In the genomic region with DNA sequence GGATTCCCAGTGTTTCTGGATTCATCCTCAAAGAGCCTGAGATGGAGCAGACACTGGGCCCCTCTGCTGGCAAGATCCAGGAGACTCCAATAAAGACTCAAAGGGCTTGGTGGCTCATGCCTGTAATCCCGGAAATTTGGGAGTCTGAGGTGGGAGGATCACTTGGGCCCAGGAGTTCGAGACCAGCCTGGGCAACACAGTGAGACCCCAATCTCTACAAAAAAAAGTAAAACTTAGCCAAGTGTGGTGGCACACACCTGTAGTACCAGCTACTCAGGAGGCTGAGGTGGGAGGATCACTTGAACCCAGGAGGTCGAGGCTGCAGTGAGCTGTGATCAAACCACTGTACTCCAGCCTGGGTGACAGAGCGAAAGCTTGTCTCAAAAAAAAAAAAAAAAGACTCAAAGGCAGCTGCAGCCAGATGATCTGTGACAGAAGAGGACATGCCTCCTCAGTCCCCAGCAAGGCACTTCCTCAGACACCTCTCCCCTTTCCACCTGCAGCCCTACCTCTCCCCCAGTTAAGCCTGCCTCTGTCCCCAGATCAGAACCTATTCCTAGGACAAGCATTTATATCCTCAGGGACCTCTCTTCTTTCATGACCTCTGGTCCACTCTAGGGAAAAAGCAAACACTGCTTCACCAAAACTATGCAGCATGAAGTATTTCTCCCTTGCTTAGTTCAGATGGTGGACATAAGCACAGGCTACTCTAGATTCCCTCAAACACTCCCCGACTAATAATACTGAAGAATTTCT, we compare ENCODE assay signal across 1 cellular context.
TF ChIP-seq lines count a peak whose summit lies in the region.

No MANE protein-coding gene starts in this region.

TF ChIP-seq in HepG2, 621 proteins besides CTCF, POLR2A, EP300 and RAD21 (continued from another document and continues in another):
- no peak for TF ChIP-seq EZH2 (conservative IDR thresholded peaks at IDR 0.05; ENCODE audit: low read depth, low read length)
- TF ChIP-seq, protein P1, sequence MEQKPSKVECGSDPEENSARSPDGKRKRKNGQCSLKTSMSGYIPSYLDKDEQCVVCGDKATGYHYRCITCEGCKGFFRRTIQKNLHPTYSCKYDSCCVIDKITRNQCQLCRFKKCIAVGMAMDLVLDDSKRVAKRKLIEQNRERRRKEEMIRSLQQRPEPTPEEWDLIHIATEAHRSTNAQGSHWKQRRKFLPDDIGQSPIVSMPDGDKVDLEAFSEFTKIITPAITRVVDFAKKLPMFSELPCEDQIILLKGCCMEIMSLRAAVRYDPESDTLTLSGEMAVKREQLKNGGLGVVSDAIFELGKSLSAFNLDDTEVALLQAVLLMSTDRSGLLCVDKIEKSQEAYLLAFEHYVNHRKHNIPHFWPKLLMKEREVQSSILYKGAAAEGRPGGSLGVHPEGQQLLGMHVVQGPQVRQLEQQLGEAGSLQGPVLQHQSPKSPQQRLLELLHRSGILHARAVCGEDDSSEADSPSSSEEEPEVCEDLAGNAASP (CRISPR knock-in tag; IDR thresholded peaks at IDR 0.05; ENCODE audit: borderline replicate concordance) = 0 out of 2 replicates have a peak, but pooled peaks have one; percentile 25
- TF ChIP-seq, protein P2, sequence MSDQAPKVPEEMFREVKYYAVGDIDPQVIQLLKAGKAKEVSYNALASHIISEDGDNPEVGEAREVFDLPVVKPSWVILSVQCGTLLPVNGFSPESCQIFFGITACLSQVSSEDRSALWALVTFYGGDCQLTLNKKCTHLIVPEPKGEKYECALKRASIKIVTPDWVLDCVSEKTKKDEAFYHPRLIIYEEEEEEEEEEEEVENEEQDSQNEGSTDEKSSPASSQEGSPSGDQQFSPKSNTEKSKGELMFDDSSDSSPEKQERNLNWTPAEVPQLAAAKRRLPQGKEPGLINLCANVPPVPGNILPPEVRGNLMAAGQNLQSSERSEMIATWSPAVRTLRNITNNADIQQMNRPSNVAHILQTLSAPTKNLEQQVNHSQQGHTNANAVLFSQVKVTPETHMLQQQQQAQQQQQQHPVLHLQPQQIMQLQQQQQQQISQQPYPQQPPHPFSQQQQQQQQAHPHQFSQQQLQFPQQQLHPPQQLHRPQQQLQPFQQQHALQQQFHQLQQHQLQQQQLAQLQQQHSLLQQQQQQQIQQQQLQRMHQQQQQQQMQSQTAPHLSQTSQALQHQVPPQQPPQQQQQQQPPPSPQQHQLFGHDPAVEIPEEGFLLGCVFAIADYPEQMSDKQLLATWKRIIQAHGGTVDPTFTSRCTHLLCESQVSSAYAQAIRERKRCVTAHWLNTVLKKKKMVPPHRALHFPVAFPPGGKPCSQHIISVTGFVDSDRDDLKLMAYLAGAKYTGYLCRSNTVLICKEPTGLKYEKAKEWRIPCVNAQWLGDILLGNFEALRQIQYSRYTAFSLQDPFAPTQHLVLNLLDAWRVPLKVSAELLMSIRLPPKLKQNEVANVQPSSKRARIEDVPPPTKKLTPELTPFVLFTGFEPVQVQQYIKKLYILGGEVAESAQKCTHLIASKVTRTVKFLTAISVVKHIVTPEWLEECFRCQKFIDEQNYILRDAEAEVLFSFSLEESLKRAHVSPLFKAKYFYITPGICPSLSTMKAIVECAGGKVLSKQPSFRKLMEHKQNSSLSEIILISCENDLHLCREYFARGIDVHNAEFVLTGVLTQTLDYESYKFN (CRISPR knock-in tag; conservative IDR thresholded peaks at IDR 0.05) = peak; percentile 46; the same call in 1 of the 2 replicates
- no peak for TF ChIP-seq ZNF747 (CRISPR knock-in tag; IDR thresholded peaks at IDR 0.05; ENCODE audit: borderline replicate concordance)
- TF ChIP-seq CEBPB (IDR thresholded peaks at IDR 0.05; ENCODE audit: borderline replicate concordance, low read depth, low read length) = no peak
- TF ChIP-seq MEF2D (CRISPR knock-in tag; IDR thresholded peaks at IDR 0.05) = no peak
- TF ChIP-seq, protein P3, sequence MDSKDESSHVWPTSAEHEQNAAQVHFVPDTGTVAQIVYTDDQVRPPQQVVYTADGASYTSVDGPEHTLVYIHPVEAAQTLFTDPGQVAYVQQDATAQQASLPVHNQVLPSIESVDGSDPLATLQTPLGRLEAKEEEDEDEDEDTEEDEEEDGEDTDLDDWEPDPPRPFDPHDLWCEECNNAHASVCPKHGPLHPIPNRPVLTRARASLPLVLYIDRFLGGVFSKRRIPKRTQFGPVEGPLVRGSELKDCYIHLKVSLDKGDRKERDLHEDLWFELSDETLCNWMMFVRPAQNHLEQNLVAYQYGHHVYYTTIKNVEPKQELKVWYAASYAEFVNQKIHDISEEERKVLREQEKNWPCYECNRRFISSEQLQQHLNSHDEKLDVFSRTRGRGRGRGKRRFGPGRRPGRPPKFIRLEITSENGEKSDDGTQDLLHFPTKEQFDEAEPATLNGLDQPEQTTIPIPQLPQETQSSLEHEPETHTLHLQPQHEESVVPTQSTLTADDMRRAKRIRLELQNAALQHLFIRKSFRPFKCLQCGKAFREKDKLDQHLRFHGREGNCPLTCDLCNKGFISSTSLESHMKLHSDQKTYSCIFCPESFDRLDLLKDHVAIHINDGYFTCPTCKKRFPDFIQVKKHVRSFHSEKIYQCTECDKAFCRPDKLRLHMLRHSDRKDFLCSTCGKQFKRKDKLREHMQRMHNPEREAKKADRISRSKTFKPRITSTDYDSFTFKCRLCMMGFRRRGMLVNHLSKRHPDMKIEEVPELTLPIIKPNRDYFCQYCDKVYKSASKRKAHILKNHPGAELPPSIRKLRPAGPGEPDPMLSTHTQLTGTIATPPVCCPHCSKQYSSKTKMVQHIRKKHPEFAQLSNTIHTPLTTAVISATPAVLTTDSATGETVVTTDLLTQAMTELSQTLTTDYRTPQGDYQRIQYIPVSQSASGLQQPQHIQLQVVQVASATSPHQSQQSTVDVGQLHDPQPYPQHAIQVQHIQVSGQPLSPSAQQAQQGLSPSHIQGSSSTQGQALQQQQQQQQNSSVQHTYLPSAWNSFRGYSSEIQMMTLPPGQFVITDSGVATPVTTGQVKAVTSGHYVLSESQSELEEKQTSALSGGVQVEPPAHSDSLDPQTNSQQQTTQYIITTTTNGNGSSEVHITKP (CRISPR knock-in tag; IDR thresholded peaks at IDR 0.05; ENCODE audit: low read depth) = no peak
- TF ChIP-seq NR2F1 (CRISPR knock-in tag; IDR thresholded peaks at IDR 0.05) = 0 out of 4 replicates have a peak, but pooled peaks have one; percentile 33 to 37
- peak; percentile 23; the same call in 1 of the 2 replicates for TF ChIP-seq HNF4A (CRISPR knock-in tag; IDR thresholded peaks at IDR 0.05)
- peak; percentile 41 for TF ChIP-seq TEAD3 (CRISPR knock-in tag; optimal IDR thresholded peaks at IDR 0.05; ENCODE audit: borderline replicate concordance)
- TF ChIP-seq RAD51 (IDR thresholded peaks at IDR 0.05; ENCODE audit: borderline replicate concordance) = no peak
- TF ChIP-seq, protein P4, sequence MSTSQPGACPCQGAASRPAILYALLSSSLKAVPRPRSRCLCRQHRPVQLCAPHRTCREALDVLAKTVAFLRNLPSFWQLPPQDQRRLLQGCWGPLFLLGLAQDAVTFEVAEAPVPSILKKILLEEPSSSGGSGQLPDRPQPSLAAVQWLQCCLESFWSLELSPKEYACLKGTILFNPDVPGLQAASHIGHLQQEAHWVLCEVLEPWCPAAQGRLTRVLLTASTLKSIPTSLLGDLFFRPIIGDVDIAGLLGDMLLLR (CRISPR knock-in tag; IDR thresholded peaks at IDR 0.05) = no peak
- TF ChIP-seq ZNF619 (CRISPR knock-in tag; IDR thresholded peaks at IDR 0.05) = no peak
- TF ChIP-seq, protein P5, sequence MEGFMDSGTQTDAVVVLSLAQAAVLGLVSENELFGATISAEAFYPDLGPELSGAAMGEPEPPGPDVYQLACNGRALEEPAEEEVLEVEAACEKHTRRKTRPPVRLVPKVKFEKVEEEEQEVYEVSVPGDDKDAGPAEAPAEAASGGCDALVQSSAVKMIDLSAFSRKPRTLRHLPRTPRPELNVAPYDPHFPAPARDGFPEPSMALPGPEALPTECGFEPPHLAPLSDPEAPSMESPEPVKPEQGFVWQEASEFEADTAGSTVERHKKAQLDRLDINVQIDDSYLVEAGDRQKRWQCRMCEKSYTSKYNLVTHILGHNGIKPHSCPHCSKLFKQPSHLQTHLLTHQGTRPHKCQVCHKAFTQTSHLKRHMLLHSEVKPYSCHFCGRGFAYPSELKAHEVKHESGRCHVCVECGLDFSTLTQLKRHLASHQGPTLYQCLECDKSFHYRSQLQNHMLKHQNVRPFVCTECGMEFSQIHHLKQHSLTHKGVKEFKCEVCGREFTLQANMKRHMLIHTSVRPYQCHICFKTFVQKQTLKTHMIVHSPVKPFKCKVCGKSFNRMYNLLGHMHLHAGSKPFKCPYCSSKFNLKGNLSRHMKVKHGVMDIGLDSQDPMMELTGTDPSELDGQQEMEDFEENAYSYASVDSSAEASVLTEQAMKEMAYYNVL (CRISPR knock-in tag; IDR thresholded peaks at IDR 0.05; ENCODE audit: borderline replicate concordance) = no peak
- TF ChIP-seq FOXA3 (CRISPR knock-in tag; IDR thresholded peaks at IDR 0.05) = 0 out of 2 replicates have a peak, but pooled peaks have one; percentile 30
- no peak for TF ChIP-seq ZNF451 (CRISPR knock-in tag; IDR thresholded peaks at IDR 0.05)
- 0 out of 2 replicates have a peak, but pooled peaks have one; percentile 26 for TF ChIP-seq TARDBP (CRISPR knock-in tag; IDR thresholded peaks at IDR 0.05)
- TF ChIP-seq, protein P6, sequence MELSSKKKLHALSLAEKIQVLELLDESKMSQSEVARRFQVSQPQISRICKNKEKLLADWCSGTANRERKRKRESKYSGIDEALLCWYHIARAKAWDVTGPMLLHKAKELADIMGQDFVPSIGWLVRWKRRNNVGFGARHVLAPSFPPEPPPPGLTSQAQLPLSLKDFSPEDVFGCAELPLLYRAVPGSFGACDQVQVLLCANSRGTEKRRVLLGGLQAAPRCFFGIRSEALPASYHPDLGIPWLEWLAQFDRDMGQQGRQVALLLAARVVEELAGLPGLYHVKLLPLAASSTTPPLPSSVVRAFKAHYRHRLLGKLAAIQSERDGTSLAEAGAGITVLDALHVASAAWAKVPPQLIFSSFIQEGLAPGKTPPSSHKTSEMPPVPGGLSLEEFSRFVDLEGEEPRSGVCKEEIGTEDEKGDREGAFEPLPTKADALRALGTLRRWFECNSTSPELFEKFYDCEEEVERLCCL (CRISPR knock-in tag; IDR thresholded peaks at IDR 0.05; ENCODE audit: borderline replicate concordance) = no peak
- peak; percentile 75 for TF ChIP-seq RXRB (CRISPR knock-in tag; IDR thresholded peaks at IDR 0.05; ENCODE audit: borderline replicate concordance)
- TF ChIP-seq, protein P7, sequence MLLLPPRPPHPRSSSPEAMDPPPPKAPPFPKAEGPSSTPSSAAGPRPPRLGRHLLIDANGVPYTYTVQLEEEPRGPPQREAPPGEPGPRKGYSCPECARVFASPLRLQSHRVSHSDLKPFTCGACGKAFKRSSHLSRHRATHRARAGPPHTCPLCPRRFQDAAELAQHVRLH (CRISPR knock-in tag; IDR thresholded peaks at IDR 0.05; ENCODE audit: borderline replicate concordance, low read depth) = no peak
- 0 out of 2 replicates have a peak, but pooled peaks have one; percentile 19 for TF ChIP-seq KAT8 (CRISPR knock-in tag; IDR thresholded peaks at IDR 0.05)
- TF ChIP-seq, protein P8, sequence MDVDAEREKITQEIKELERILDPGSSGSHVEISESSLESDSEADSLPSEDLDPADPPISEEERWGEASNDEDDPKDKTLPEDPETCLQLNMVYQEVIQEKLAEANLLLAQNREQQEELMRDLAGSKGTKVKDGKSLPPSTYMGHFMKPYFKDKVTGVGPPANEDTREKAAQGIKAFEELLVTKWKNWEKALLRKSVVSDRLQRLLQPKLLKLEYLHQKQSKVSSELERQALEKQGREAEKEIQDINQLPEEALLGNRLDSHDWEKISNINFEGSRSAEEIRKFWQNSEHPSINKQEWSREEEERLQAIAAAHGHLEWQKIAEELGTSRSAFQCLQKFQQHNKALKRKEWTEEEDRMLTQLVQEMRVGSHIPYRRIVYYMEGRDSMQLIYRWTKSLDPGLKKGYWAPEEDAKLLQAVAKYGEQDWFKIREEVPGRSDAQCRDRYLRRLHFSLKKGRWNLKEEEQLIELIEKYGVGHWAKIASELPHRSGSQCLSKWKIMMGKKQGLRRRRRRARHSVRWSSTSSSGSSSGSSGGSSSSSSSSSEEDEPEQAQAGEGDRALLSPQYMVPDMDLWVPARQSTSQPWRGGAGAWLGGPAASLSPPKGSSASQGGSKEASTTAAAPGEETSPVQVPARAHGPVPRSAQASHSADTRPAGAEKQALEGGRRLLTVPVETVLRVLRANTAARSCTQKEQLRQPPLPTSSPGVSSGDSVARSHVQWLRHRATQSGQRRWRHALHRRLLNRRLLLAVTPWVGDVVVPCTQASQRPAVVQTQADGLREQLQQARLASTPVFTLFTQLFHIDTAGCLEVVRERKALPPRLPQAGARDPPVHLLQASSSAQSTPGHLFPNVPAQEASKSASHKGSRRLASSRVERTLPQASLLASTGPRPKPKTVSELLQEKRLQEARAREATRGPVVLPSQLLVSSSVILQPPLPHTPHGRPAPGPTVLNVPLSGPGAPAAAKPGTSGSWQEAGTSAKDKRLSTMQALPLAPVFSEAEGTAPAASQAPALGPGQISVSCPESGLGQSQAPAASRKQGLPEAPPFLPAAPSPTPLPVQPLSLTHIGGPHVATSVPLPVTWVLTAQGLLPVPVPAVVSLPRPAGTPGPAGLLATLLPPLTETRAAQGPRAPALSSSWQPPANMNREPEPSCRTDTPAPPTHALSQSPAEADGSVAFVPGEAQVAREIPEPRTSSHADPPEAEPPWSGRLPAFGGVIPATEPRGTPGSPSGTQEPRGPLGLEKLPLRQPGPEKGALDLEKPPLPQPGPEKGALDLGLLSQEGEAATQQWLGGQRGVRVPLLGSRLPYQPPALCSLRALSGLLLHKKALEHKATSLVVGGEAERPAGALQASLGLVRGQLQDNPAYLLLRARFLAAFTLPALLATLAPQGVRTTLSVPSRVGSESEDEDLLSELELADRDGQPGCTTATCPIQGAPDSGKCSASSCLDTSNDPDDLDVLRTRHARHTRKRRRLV (CRISPR knock-in tag; IDR thresholded peaks at IDR 0.05) = no peak
- TF ChIP-seq SMC3 (IDR thresholded peaks at IDR 0.05; ENCODE audit: low read length) = peak; percentile 15; the same call in 1 of the 2 replicates
- TF ChIP-seq, protein P9, sequence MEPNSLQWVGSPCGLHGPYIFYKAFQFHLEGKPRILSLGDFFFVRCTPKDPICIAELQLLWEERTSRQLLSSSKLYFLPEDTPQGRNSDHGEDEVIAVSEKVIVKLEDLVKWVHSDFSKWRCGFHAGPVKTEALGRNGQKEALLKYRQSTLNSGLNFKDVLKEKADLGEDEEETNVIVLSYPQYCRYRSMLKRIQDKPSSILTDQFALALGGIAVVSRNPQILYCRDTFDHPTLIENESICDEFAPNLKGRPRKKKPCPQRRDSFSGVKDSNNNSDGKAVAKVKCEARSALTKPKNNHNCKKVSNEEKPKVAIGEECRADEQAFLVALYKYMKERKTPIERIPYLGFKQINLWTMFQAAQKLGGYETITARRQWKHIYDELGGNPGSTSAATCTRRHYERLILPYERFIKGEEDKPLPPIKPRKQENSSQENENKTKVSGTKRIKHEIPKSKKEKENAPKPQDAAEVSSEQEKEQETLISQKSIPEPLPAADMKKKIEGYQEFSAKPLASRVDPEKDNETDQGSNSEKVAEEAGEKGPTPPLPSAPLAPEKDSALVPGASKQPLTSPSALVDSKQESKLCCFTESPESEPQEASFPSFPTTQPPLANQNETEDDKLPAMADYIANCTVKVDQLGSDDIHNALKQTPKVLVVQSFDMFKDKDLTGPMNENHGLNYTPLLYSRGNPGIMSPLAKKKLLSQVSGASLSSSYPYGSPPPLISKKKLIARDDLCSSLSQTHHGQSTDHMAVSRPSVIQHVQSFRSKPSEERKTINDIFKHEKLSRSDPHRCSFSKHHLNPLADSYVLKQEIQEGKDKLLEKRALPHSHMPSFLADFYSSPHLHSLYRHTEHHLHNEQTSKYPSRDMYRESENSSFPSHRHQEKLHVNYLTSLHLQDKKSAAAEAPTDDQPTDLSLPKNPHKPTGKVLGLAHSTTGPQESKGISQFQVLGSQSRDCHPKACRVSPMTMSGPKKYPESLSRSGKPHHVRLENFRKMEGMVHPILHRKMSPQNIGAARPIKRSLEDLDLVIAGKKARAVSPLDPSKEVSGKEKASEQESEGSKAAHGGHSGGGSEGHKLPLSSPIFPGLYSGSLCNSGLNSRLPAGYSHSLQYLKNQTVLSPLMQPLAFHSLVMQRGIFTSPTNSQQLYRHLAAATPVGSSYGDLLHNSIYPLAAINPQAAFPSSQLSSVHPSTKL (CRISPR knock-in tag; IDR thresholded peaks at IDR 0.05) = peak; percentile 52
- TF ChIP-seq PPARG (CRISPR knock-in tag; conservative IDR thresholded peaks at IDR 0.05) = peak; percentile 95
- TF ChIP-seq NFE2L2 (IDR thresholded peaks at IDR 0.05; ENCODE audit: low read length) = no peak
- no peak for TF ChIP-seq KDM4B (CRISPR knock-in tag; IDR thresholded peaks at IDR 0.05)
